ENCODE assay signal across 10 cellular contexts in genomic region chr1:10598088-10598712, GRCh38.
A peak's percentile ranks its signal among the peaks of the same experiment; 100 is the strongest.
DNase-seq lines count a peak whose midpoint lies in the region; ATAC-seq and TF ChIP-seq lines count a peak whose summit lies in the region.
"Had no signal": no experiment of that assay in that cellular context is flagged by ENCODE, and none has a peak within 500 bp of the region (broad histone marks: within the 10 kb centered on the region; RNA-seq: fewer than 3 reads in every experiment).

No MANE protein-coding gene starts in this region.

- peaks cover 5 to 12% of the 10 kb centered on the region in 2 donors for H3K4me1 Mint-ChIP-seq in natural killer cell

- H3K27ac Mint-ChIP-seq in natural killer cell = no peak overlapping the region

- no peak for TF ChIP-seq POLR2A in HCT116 (IDR thresholded peaks at IDR 0.05; ENCODE audit: borderline replicate concordance, extremely low read depth, insufficient read depth, insufficient read length)

- no peak overlapping the region for H3K4me3 Mint-ChIP-seq in natural killer cell
- H3K4me3 Mint-ChIP-seq: CD4-positive, CD25-positive, alpha-beta regulatory T cell had no signal

- POLR2A ChIA-PET in A673 (lab: Charles Lee; ENCODE audit: low non-redundant PET) (no interaction called here), HCT116 (lab: Charles Lee) (no interaction called here)

- H3K36me3 ChIP-seq in A673 (ENCODE audit: insufficient read depth, low read length, poor library complexity, severe bottlenecking) (no peaks in the 10 kb centered on the region), HCT116 (ENCODE audit: control insufficient read depth in 1 of 2, insufficient read depth in 2 of 2, low read length in 2 of 2) (no peaks in the 10 kb centered on the region), RWPE2 (ENCODE audit: low read depth) (peaks cover 10% of the 10 kb centered on the region; the same call in 1 of the 2 replicates)

- BruUV-seq in A673 (replicated peaks; lab: Mats Ljungman, UMichigan) (no TSS peak), HCT116 (replicated peaks; lab: Mats Ljungman, UMichigan) (no TSS peak)

- ATAC-seq in HCT116 (no peak; the same call in 1 of the 2 replicates), RWPE2 (ENCODE audit: low read depth) (no peak), natural killer cell (no peak)

- CTCF ChIA-PET in A673 (lab: Charles Lee) = no interaction called here
- CTCF ChIA-PET in HCT116 (lab: Charles Lee) = no interaction called here

- TF ChIP-seq CTCF in A673 (conservative IDR thresholded peaks at IDR 0.05; ENCODE audit: low read depth, low read length) (peak; percentile 50), HCT116 (IDR thresholded peaks at IDR 0.05 in 2 of 3, conservative IDR thresholded peaks at IDR 0.05 in 1 of 3; ENCODE audit: borderline replicate concordance in 1 of 3, insufficient read depth in 1 of 3, low read depth in 2 of 3, low read length in 2 of 3) (no peak), RWPE2 (IDR thresholded peaks at IDR 0.05; ENCODE audit: poor library complexity, severe bottlenecking) (no peak), natural killer cell (IDR thresholded peaks at IDR 0.05) (no peak)

- H3K4me3 ChIP-seq in A673 (ENCODE audit: low read depth, low read length, poor library complexity, severe bottlenecking) (no peak overlapping the region), HCT116 (replicated peaks in 1 of 2; ENCODE audit: low read depth in 1 of 2, low read length in 2 of 2) (no peak overlapping the region), RWPE2 (ENCODE audit: severe bottlenecking) (no peak overlapping the region)
- H3K4me3 ChIP-seq: ascending aorta had no signal

- H3K9me2 ChIP-seq in HCT116 (ENCODE audit: insufficient read depth) = no peaks in the 10 kb centered on the region

- H3K27ac ChIP-seq in A673 (ENCODE audit: low read depth, low read length, poor library complexity, severe bottlenecking) (no peak overlapping the region), HCT116 (ENCODE audit: low read depth, low read length) (no peak overlapping the region), RWPE2 (ENCODE audit: poor library complexity, severe bottlenecking) (peak overlapping the region; percentile 82)
- H3K27ac ChIP-seq: ascending aorta had no signal

- intact Hi-C loops in A673 (cut with micrococcal nuclease; ENCODE audit: unreplicated experiment) = no loop called here
- intact Hi-C loops in HCT116 (cut with micrococcal nuclease) = no loop called here
- intact Hi-C loops in natural killer cell (cut with micrococcal nuclease) = no loop called here

- no peak overlapping the region for H2AFZ ChIP-seq in HCT116 (ENCODE audit: low read depth, low read length, poor library complexity, severe bottlenecking)

- H3K9me3 ChIP-seq in A673 (ENCODE audit: low read depth, low read length, poor library complexity, severe bottlenecking) (no peaks in the 10 kb centered on the region), HCT116 (ENCODE audit: control insufficient read depth in 1 of 2, insufficient read depth in 1 of 2, low read depth in 1 of 2, low read length in 2 of 2) (no peaks in the 10 kb centered on the region), RWPE2 (ENCODE audit: severe bottlenecking) (no peaks in the 10 kb centered on the region)
- H3K9me3 ChIP-seq: ascending aorta had no signal

- H3K9me3 Mint-ChIP-seq in natural killer cell = no peaks in the 10 kb centered on the region
- H3K9me3 Mint-ChIP-seq: CD4-positive, CD25-positive, alpha-beta regulatory T cell had no signal

- no peaks in the 10 kb centered on the region for H3K27me3 Mint-ChIP-seq in natural killer cell (ENCODE audit: low read depth in 2 of 2)
- H3K27me3 Mint-ChIP-seq: CD4-positive, CD25-positive, alpha-beta regulatory T cell had no signal

- RAD21 ChIA-PET in HCT116 (lab: Charles Lee; ENCODE audit: low non-redundant PET in 1 of 2, low total read pairs in 2 of 2, uncharacterized antibody in 2 of 2, unreplicated experiment in 2 of 2) = no interaction called here

- DNase-seq in A673 (ENCODE audit: low spot score) (peak; percentile 46), HCT116 (ENCODE audit: low read depth, low spot score) (no peak), RWPE2 (ENCODE audit: low spot score) (no peak), left kidney (ENCODE audit: low read depth, low spot score) (peak; percentile 62), natural killer cell (no peak), T-helper 1 cell (no peak), islet precursor cell (no peak)
- DNase-seq in activated CD4-positive, alpha-beta T cell treated with anti-CD3 and anti-CD28 coated beads, Interleukin-2, amount 50 U/mL, for 4 hours = no peak
- DNase-seq: CD4-positive, CD25-positive, alpha-beta regulatory T cell had no signal

- TF ChIP-seq RAD21 in HCT116 (IDR thresholded peaks at IDR 0.05; ENCODE audit: low read depth) = peak; percentile 48

- H3K4me1 ChIP-seq in A673 (ENCODE audit: insufficient read depth, low read length, poor library complexity, severe bottlenecking) (peaks cover 10% of the 10 kb centered on the region), HCT116 (ENCODE audit: control insufficient read depth in 1 of 2, insufficient read depth in 2 of 2, low read length in 2 of 2) (peaks cover 23% of the 10 kb centered on the region in 2 experiments), RWPE2 (ENCODE audit: insufficient read depth, poor library complexity, severe bottlenecking) (peaks cover 18% of the 10 kb centered on the region)

- H3K9ac ChIP-seq in HCT116 (ENCODE audit: low read length) = no peak overlapping the region

- no peaks in the 10 kb centered on the region for H4K20me1 ChIP-seq in HCT116 (ENCODE audit: insufficient read depth)

- H3K4me2 ChIP-seq in HCT116 (ENCODE audit: low read length) = no peak overlapping the region

- no peaks in the 10 kb centered on the region for H3K36me3 Mint-ChIP-seq in natural killer cell

- H3K27me3 ChIP-seq in A673 (replicated peaks; ENCODE audit: insufficient read depth, low read depth, low read length, poor library complexity) = no peaks in the 10 kb centered on the region
- H3K27me3 ChIP-seq in HCT116 (ENCODE audit: insufficient read depth, low read length) = no peaks in the 10 kb centered on the region
- H3K27me3 ChIP-seq in RWPE2 (ENCODE audit: insufficient read depth, poor library complexity, severe bottlenecking) = no peaks in the 10 kb centered on the region
- H3K27me3 ChIP-seq: ascending aorta had no signal

- no peaks in the 10 kb centered on the region for H3K79me2 ChIP-seq in HCT116 (ENCODE audit: insufficient read depth, low read length)

TF ChIP-seq in HCT116, 20 proteins besides CTCF, POLR2A, EP300 and RAD21:
- no peak for TF ChIP-seq EZH2phosphoT487 (IDR thresholded peaks at IDR 0.05; ENCODE audit: borderline replicate concordance)
- no peak for TF ChIP-seq REST (IDR thresholded peaks at IDR 0.05; ENCODE audit: low read depth)
- no peak for TF ChIP-seq ELF1 (IDR thresholded peaks at IDR 0.05; ENCODE audit: borderline replicate concordance, low read depth)
- TF ChIP-seq SP1 (IDR thresholded peaks at IDR 0.05; ENCODE audit: low read depth) = no peak
- no peak for TF ChIP-seq ATF3 (IDR thresholded peaks at IDR 0.05)
- no peak for TF ChIP-seq EGR1 (IDR thresholded peaks at IDR 0.05; ENCODE audit: low read depth)
- no peak for TF ChIP-seq EZH2 (IDR thresholded peaks at IDR 0.05)
- TF ChIP-seq SIN3A (IDR thresholded peaks at IDR 0.05; ENCODE audit: low read depth) = no peak
- TF ChIP-seq ZNF274 (IDR thresholded peaks at IDR 0.05; ENCODE audit: low read depth, low read length) = no peak
- TF ChIP-seq SRF (IDR thresholded peaks at IDR 0.05; ENCODE audit: low read depth) = no peak
- no peak for TF ChIP-seq YY1 (IDR thresholded peaks at IDR 0.05; ENCODE audit: extremely low read depth, insufficient replicate concordance, low read depth, low read length)

Comparison
In these comparisons a context has a peak if more than half of its experiments do, and no peak if none do; other contexts are left out.
1. DNase-seq: peak in A673 (single experiment) and left kidney (single experiment); none in HCT116 (single experiment), RWPE2 (single experiment), natural killer cell (single experiment), T-helper 1 cell (0 of 5), islet precursor cell (single experiment) and activated CD4-positive, alpha-beta T cell treated with anti-CD3 and anti-CD28 coated beads, Interleukin-2, amount 50 U/mL, for 4 hours (0 of 2).